Comparison of ENCODE assay signal across 9 cellular contexts in genomic region chr7:88184848-88185304, GRCh38. TPM values are rescaled to one million over a fixed set of nuclear protein-coding genes. Genes with fewer than 3 reads are reported as not detected.
A peak's percentile ranks its signal among the peaks of the same experiment; 100 is the strongest.
DNase-seq lines count a peak whose midpoint lies in the region; ATAC-seq and TF ChIP-seq lines count a peak whose summit lies in the region.
"Had no signal": no experiment of that assay in that cellular context is flagged by ENCODE, and none has a peak within 500 bp of the region (broad histone marks: within the 10 kb centered on the region; RNA-seq: fewer than 3 reads in every experiment).

No MANE protein-coding gene starts in this region.

- intact Hi-C loops in adrenal gland (cut with DNase I) = no loop called here
- intact Hi-C loops in prostate gland (cut with DNase I) = no loop called here

- H3K27me3 Mint-ChIP-seq in activated naive CD4-positive, alpha-beta T cell treated with anti-CD3 and anti-CD28 coated beads, Interleukin-2, amount 10 ng/mL, durations not matched to agents 7 days and 5 days = no peaks in the 10 kb centered on the region

- H3K27me3 ChIP-seq in adrenal gland = no peaks in the 10 kb centered on the region
- H3K27me3 ChIP-seq in prostate gland (replicated peaks; ENCODE audit: insufficient read depth) = no peaks in the 10 kb centered on the region

- H3K36me3 ChIP-seq in adrenal gland (replicated peaks in 1 of 2) (no peaks in the 10 kb centered on the region), prostate gland (no peaks in the 10 kb centered on the region)

- no peaks in the 10 kb centered on the region for H3K4me1 Mint-ChIP-seq in activated naive CD4-positive, alpha-beta T cell treated with anti-CD3 and anti-CD28 coated beads, Interleukin-2, amount 10 ng/mL, durations not matched to agents 7 days and 5 days

- TF ChIP-seq POLR2A in adrenal gland (IDR thresholded peaks at IDR 0.05) (no peak), prostate gland (IDR thresholded peaks at IDR 0.05) (no peak)

- H3K4me3 ChIP-seq in adrenal gland = no peak overlapping the region
- H3K4me3 ChIP-seq in coronary artery = no peak overlapping the region
- H3K4me3 ChIP-seq in prostate gland = no peak overlapping the region

- peak; percentile 6 for DNase-seq in activated naive CD4-positive, alpha-beta T cell treated with Interleukin-2 at 50 U/mL for 16 hours
- no peak for DNase-seq in activated naive CD4-positive, alpha-beta T cell treated with anti-CD3 and anti-CD28 coated beads, Interleukin-2, amount 10 ng/mL, durations not matched to agents 7 days and 5 days
- DNase-seq in adrenal gland = peak in 5 of 7 donors; percentile 17 to 41 (median 28)
- DNase-seq in stimulated activated CD8-positive, alpha-beta memory T cell treated with anti-CD3 and anti-CD28 coated beads, Interleukin-4, amount 100 ng/mL, for 48 hours = peak; percentile 28
- no peak for DNase-seq in SKM-1 treated with dmso at 0.1 percent for 144 hours (lab: John Stamatoyannopoulos, UW; ENCODE audit: unreplicated experiment)
- no peak for DNase-seq in coronary artery (ENCODE audit: low spot score)
- no peak for DNase-seq in prostate gland (ENCODE audit: low spot score)
- DNase-seq: naive thymus-derived CD4-positive, alpha-beta T cell had no signal

- H3K4me3 Mint-ChIP-seq in activated naive CD4-positive, alpha-beta T cell treated with anti-CD3 and anti-CD28 coated beads, Interleukin-2, amount 10 ng/mL, durations not matched to agents 7 days and 5 days = no peak overlapping the region
- H3K4me3 Mint-ChIP-seq: naive thymus-derived CD4-positive, alpha-beta T cell had no signal

- no peak for TF ChIP-seq CTCF in adrenal gland (IDR thresholded peaks at IDR 0.05)
- TF ChIP-seq CTCF in coronary artery (IDR thresholded peaks at IDR 0.05) = no peak
- TF ChIP-seq CTCF in prostate gland (IDR thresholded peaks at IDR 0.05) = no peak

- ATAC-seq in HG03571 (IDR thresholded peaks at IDR 0.05; ENCODE audit: unreplicated experiment) = peak; percentile 61
- ATAC-seq: naive thymus-derived CD4-positive, alpha-beta T cell had no signal

- H3K27ac Mint-ChIP-seq in activated naive CD4-positive, alpha-beta T cell treated with anti-CD3 and anti-CD28 coated beads, Interleukin-2, amount 10 ng/mL, durations not matched to agents 7 days and 5 days = no peak overlapping the region
- H3K27ac Mint-ChIP-seq: naive thymus-derived CD4-positive, alpha-beta T cell had no signal

- H3K36me3 Mint-ChIP-seq in activated naive CD4-positive, alpha-beta T cell treated with anti-CD3 and anti-CD28 coated beads, Interleukin-2, amount 10 ng/mL, durations not matched to agents 7 days and 5 days = no peaks in the 10 kb centered on the region

- no peaks in the 10 kb centered on the region for H3K9me3 Mint-ChIP-seq in activated naive CD4-positive, alpha-beta T cell treated with anti-CD3 and anti-CD28 coated beads, Interleukin-2, amount 10 ng/mL, durations not matched to agents 7 days and 5 days
- H3K9me3 Mint-ChIP-seq: naive thymus-derived CD4-positive, alpha-beta T cell had no signal

- H3K9me3 ChIP-seq in adrenal gland (replicated peaks in 1 of 3) = no peaks in the 10 kb centered on the region
- no peaks in the 10 kb centered on the region for H3K9me3 ChIP-seq in prostate gland

- 73 to 78% (median 74%) methylated on average over 5 of the region's 5 CpGs for WGBS in adrenal gland, 4 donors
- 82% methylated on average over 5 of the region's 5 CpGs for WGBS in prostate gland

- H3K4me1 ChIP-seq in adrenal gland (replicated peaks in 1 of 2) = peaks cover 0 to 12% of the 10 kb centered on the region in 2 donors
- no peaks in the 10 kb centered on the region for H3K4me1 ChIP-seq in prostate gland (replicated peaks)

- CTCF ChIA-PET in activated naive CD4-positive, alpha-beta T cell treated with anti-CD3 and anti-CD28 coated beads, Interleukin-2, amount 10 ng/mL, durations not matched to agents 7 days and 5 days (lab: Charles Lee) = no interaction called here

- peak overlapping the region in 1 of 5 donors; percentile 35 for H3K27ac ChIP-seq in adrenal gland
- peak overlapping the region in 1 of 2 donors; percentile 21 for H3K27ac ChIP-seq in coronary artery
- no peak overlapping the region for H3K27ac ChIP-seq in prostate gland

RNA-seq across cellular contexts. Expression of gene SRI, which starts 35.0 kb away (rescaled TPM):
- 100 to 1,000 TPM in 4 of 8 donors, 10 to 100 TPM in 4; 37.7 to 163 (median 101) TPM for total RNA-seq in adrenal gland
- 100 to 1,000 TPM in 1 of 3 donors, 10 to 100 TPM in 2; 47.5 to 158 (median 50.0) TPM for polyA plus RNA-seq in adrenal gland
- 10 to 100 TPM; 61.9 to 78.8 TPM for total RNA-seq in prostate gland

Comparison
In these comparisons a context has a peak if more than half of its experiments do, and no peak if none do; other contexts are left out.
1. DNase-seq: peak in activated naive CD4-positive, alpha-beta T cell treated with Interleukin-2 at 50 U/mL for 16 hours (single experiment), adrenal gland (5 of 7) and stimulated activated CD8-positive, alpha-beta memory T cell treated with anti-CD3 and anti-CD28 coated beads, Interleukin-4, amount 100 ng/mL, for 48 hours (single experiment); none in activated naive CD4-positive, alpha-beta T cell treated with anti-CD3 and anti-CD28 coated beads, Interleukin-2, amount 10 ng/mL, durations not matched to agents 7 days and 5 days (single experiment), SKM-1 treated with dmso at 0.1 percent for 144 hours (single experiment), coronary artery (single experiment) and prostate gland (single experiment).